27 cellular contexts compared by ENCODE assay signal in genomic region chr10:43869669-43870322, GRCh38.
"Had no signal": no experiment of that assay in that cellular context is flagged by ENCODE, and none has a peak within 500 bp of the region (broad histone marks: within the 10 kb centered on the region; RNA-seq: fewer than 3 reads in every experiment).

No MANE protein-coding gene starts in this region.

- H3K27me3 ChIP-seq: ascending aorta, cardiac muscle cell, dorsolateral prefrontal cortex, gastroesophageal sphincter, ovary had no signal

- DNase-seq: activated B cell treated with CpG ODN at 0.5 μM for 24 hours; activated CD8-positive, alpha-beta T cell treated with anti-CD3 and anti-CD28 coated beads, Interleukin-2, amount 10 ng/mL, durations not matched to agents 7 days and 5 days; activated gamma-delta T cell; activated naive CD4-positive, alpha-beta T cell treated with anti-CD3 and anti-CD28 coated beads, Interleukin-2, amount 10 ng/mL, durations not matched to agents 7 days and 5 days; activated naive CD8-positive, alpha-beta T cell treated with anti-CD3 and anti-CD28 coated beads, Interleukin-2, amount 10 ng/mL, durations not matched to agents 7 days and 5 days; activated T-cell treated with anti-CD3 and anti-CD28 coated beads, Interleukin-2, amount 50 U/mL, for 24 hours; dorsolateral prefrontal cortex; effector memory CD4-positive, alpha-beta T cell; hypothalamus; immature natural killer cell; kidney; mesenchymal stem cell; natural killer cell; ovary; retina; stimulated activated CD4-positive, alpha-beta T cell treated with anti-CD3 and anti-CD28 coated beads, Interleukin-15, amount 100 ng/mL, for 24 hours; stimulated activated naive CD8-positive, alpha-beta T cell treated with anti-CD3 and anti-CD28 coated beads, Interleukin-15, Interleukin-2, amounts not matched to agents 100 U/mL and 50 U/mL, for 24 hours; T-helper 1 cell; trophoblast cell had no signal

- H3K36me3 ChIP-seq: ascending aorta, cardiac muscle cell, gastroesophageal sphincter, lower lobe of right lung, ovary, thoracic aorta had no signal

- H3K27ac ChIP-seq: ascending aorta, cardiac muscle cell, coronary artery, lower lobe of right lung, ovary, thoracic aorta had no signal

- H3K9me3 Mint-ChIP-seq: activated B cell treated with CpG ODN at 0.5 μM for 24 hours; activated naive CD4-positive, alpha-beta T cell treated with anti-CD3 and anti-CD28 coated beads, Interleukin-2, amount 10 ng/mL, durations not matched to agents 7 days and 5 days; activated naive CD8-positive, alpha-beta T cell treated with anti-CD3 and anti-CD28 coated beads, Interleukin-2, amount 10 ng/mL, durations not matched to agents 7 days and 5 days; activated T-cell treated with anti-CD3 and anti-CD28 coated beads, Interleukin-2, amount 50 U/mL, for 24 hours; natural killer cell; T-helper 2 cell treated with Interferon-gamma antibody and Interleukin-4, amounts not matched to agents 5 μg/mL and 100 μg/mL, for 36 hours had no signal

- H3K27me3 Mint-ChIP-seq: activated B cell treated with CpG ODN at 0.5 μM for 24 hours; activated T-cell treated with anti-CD3 and anti-CD28 coated beads, Interleukin-2, amount 50 U/mL, for 24 hours had no signal

- H3K36me3 Mint-ChIP-seq: activated naive CD4-positive, alpha-beta T cell treated with anti-CD3 and anti-CD28 coated beads, Interleukin-2, amount 10 ng/mL, durations not matched to agents 7 days and 5 days; activated naive CD8-positive, alpha-beta T cell treated with anti-CD3 and anti-CD28 coated beads, Interleukin-2, amount 10 ng/mL, durations not matched to agents 7 days and 5 days; brain; immature natural killer cell; natural killer cell had no signal

- ATAC-seq: activated CD8-positive, alpha-beta T cell treated with anti-CD3 and anti-CD28 coated beads, Interleukin-2, amount 10 ng/mL, durations not matched to agents 7 days and 5 days; gastroesophageal sphincter; lower lobe of right lung; natural killer cell; stimulated activated naive CD8-positive, alpha-beta T cell treated with anti-CD3 and anti-CD28 coated beads, Interleukin-15, Interleukin-2, amounts not matched to agents 100 U/mL and 50 U/mL, for 24 hours had no signal

- H3K4me1 Mint-ChIP-seq: activated B cell treated with CpG ODN at 0.5 μM for 24 hours; activated naive CD4-positive, alpha-beta T cell treated with anti-CD3 and anti-CD28 coated beads, Interleukin-2, amount 10 ng/mL, durations not matched to agents 7 days and 5 days; immature natural killer cell; natural killer cell had no signal

- H3K27ac Mint-ChIP-seq: activated B cell treated with CpG ODN at 0.5 μM for 24 hours; activated CD8-positive, alpha-beta T cell treated with anti-CD3 and anti-CD28 coated beads, Interleukin-2, amount 10 ng/mL, durations not matched to agents 7 days and 5 days; activated naive CD4-positive, alpha-beta T cell treated with anti-CD3 and anti-CD28 coated beads, Interleukin-2, amount 10 ng/mL, durations not matched to agents 7 days and 5 days; activated naive CD8-positive, alpha-beta T cell treated with anti-CD3 and anti-CD28 coated beads, Interleukin-2, amount 10 ng/mL, durations not matched to agents 7 days and 5 days; activated T-cell treated with anti-CD3 and anti-CD28 coated beads, Interleukin-2, amount 50 U/mL, for 24 hours; immature natural killer cell; T-helper 2 cell treated with Interferon-gamma antibody and Interleukin-4, amounts not matched to agents 5 μg/mL and 100 μg/mL, for 36 hours had no signal

- H3K4me3 Mint-ChIP-seq: activated B cell treated with CpG ODN at 0.5 μM for 24 hours; activated CD8-positive, alpha-beta T cell treated with anti-CD3 and anti-CD28 coated beads, Interleukin-2, amount 10 ng/mL, durations not matched to agents 7 days and 5 days; activated naive CD4-positive, alpha-beta T cell treated with anti-CD3 and anti-CD28 coated beads, Interleukin-2, amount 10 ng/mL, durations not matched to agents 7 days and 5 days; activated naive CD8-positive, alpha-beta T cell treated with anti-CD3 and anti-CD28 coated beads, Interleukin-2, amount 10 ng/mL, durations not matched to agents 7 days and 5 days; activated T-cell treated with anti-CD3 and anti-CD28 coated beads, Interleukin-2, amount 50 U/mL, for 24 hours; brain; immature natural killer cell; natural killer cell; T-helper 2 cell treated with Interferon-gamma antibody and Interleukin-4, amounts not matched to agents 5 μg/mL and 100 μg/mL, for 36 hours had no signal

- H3K4me1 ChIP-seq: ascending aorta, gastroesophageal sphincter, lower lobe of right lung had no signal

- H3K9me3 ChIP-seq: ascending aorta, gastroesophageal sphincter, lower lobe of right lung, ovary, thoracic aorta had no signal

- H3K4me3 ChIP-seq: ascending aorta, cardiac muscle cell, coronary artery, dorsolateral prefrontal cortex, gastroesophageal sphincter, lower lobe of right lung, ovary, thoracic aorta had no signal
